16 cellular contexts compared by ENCODE assay signal in the genomic region with DNA sequence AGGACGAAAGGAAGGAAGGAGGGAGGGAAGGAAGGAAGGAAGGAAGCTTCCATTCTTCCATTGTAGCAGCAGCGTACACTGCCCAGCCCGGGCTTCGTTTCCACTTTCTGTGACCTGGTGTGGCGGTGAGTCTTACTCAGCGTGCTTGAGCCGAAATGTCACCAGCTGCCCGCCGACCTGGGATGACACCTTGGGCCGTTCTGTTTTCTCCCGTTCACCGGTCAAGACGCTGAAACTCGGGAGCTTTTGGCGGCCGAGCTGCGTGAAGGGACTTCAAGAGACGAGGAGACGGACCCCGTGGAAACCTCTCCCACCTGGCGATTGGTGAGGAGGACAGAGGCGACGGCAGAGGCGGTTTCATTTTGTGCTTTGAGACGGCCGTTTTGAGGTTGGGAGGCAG. TPM values are rescaled to one million over a fixed set of nuclear protein-coding genes. Genes with fewer than 3 reads are reported as not detected.
A peak's percentile ranks its signal among the peaks of the same experiment; 100 is the strongest.
DNase-seq lines count a peak whose midpoint lies in the region; ATAC-seq, FAIRE-seq and TF ChIP-seq lines count a peak whose summit lies in the region.
"Had no signal": no experiment of that assay in that cellular context is flagged by ENCODE, and none has a peak within 500 bp of the region (broad histone marks: within the 10 kb centered on the region; RNA-seq: fewer than 3 reads in every experiment).

No MANE protein-coding gene starts in this region.

- FAIRE-seq in H1 (lab: Jason Lieb, UNC) = no peak

- H2BK12ac ChIP-seq in H1 (ENCODE audit: low read depth, low read length) = 0 out of 2 replicates have a peak overlapping the region, but pooled peaks have one; percentile 50

- H2AK9ac ChIP-seq in IMR-90 (replicated peaks; ENCODE audit: low read depth, low read length, poor library complexity) = no peak overlapping the region

- TF ChIP-seq RAD21 in IMR-90 (IDR thresholded peaks at IDR 0.05; ENCODE audit: low read length) (no peak), H1 (IDR thresholded peaks at IDR 0.05 in 1 of 2, conservative IDR thresholded peaks at IDR 0.05 in 1 of 2; ENCODE audit: low read depth in 2 of 2, low read length in 2 of 2) (no peak)

- H2BK5ac ChIP-seq in IMR-90 (ENCODE audit: low read depth, low read length, poor library complexity, severe bottlenecking) = no peak overlapping the region
- no peak overlapping the region for H2BK5ac ChIP-seq in H1 (ENCODE audit: low read depth, low read length)

- H3K27me3 ChIP-seq in IMR-90 (ENCODE audit: control insufficient read depth, insufficient read depth, low read length) = peaks cover 4% of the 10 kb centered on the region
- 0 out of 7 replicates have a peak, but pooled peaks cover 0 to 1% (median 0%) of the 10 kb centered on the region in 4 experiments for H3K27me3 ChIP-seq in H1 (replicated peaks in 1 of 4; ENCODE audit: control insufficient read depth in 3 of 4, extremely low read depth in 1 of 4, insufficient read depth in 3 of 4, low read length in 3 of 4)
- peaks cover 12% of the 10 kb centered on the region for H3K27me3 ChIP-seq in upper lobe of right lung

- H2AFZ ChIP-seq in IMR-90 (replicated peaks; ENCODE audit: low read length, poor library complexity) (peak overlapping the region; percentile 14), H1 (ENCODE audit: low read length) (no peak overlapping the region)

- TF ChIP-seq POLR2A in IMR-90 (IDR thresholded peaks at IDR 0.05; ENCODE audit: low read depth, low read length) = no peak
- no peak for TF ChIP-seq POLR2A in H1 (IDR thresholded peaks at IDR 0.05; ENCODE audit: control extremely low read depth in 1 of 2, low read depth in 2 of 2, low read length in 2 of 2)

- H3K4ac ChIP-seq in IMR-90 (ENCODE audit: low read depth, low read length) = no peak overlapping the region
- no peak overlapping the region for H3K4ac ChIP-seq in H1 (replicated peaks; ENCODE audit: insufficient read length, low read depth, low read length)

- dilution Hi-C loops in IMR-90 (cut with HindIII; ENCODE audit: low sequenced_read_pairs, unreplicated experiment) = no loop called here

- no peaks in the 10 kb centered on the region for H3K4me1 Mint-ChIP-seq in T-helper 17 cell
- peaks cover 1% of the 10 kb centered on the region for H3K4me1 Mint-ChIP-seq in glutamatergic neuron (ENCODE audit: low read depth, unreplicated experiment)

- H2BK20ac ChIP-seq in IMR-90 (ENCODE audit: low read depth, low read length) (no peak overlapping the region), H1 (ENCODE audit: low read length) (no peak overlapping the region)

- no peak for DNase-seq in IMR-90
- no peak for DNase-seq in H1 (ENCODE audit: low read depth in 1 of 2, low spot score in 2 of 2)
- DNase-seq in posterior vena cava (ENCODE audit: low spot score) = peak; percentile 75
- DNase-seq in upper lobe of right lung = peak; percentile 48
- DNase-seq in T-helper 17 cell = no peak
- DNase-seq in glutamatergic neuron = no peak
- DNase-seq: Calu3; CD8-positive, alpha-beta T cell; DMS79 treated with DMSO at 0.1 percent for 48 hours; GF-D8; GOT3 had no signal

- no peaks in the 10 kb centered on the region for H3K4me1 ChIP-seq in IMR-90 (ENCODE audit: control insufficient read depth, insufficient read depth, low read length)
- peaks cover 0 to 5% (median under 1%) of the 10 kb centered on the region in 4 experiments; a peak in 4 of 7 replicates for H3K4me1 ChIP-seq in H1 (replicated peaks in 1 of 4; ENCODE audit: control insufficient read depth in 3 of 4, insufficient read depth in 4 of 4, low read length in 3 of 4)
- H3K4me1 ChIP-seq in upper lobe of right lung = no peaks in the 10 kb centered on the region
- H3K4me1 ChIP-seq: HAP-1 had no signal

- H3K27me3 Mint-ChIP-seq in T-helper 17 cell = peaks cover 22% of the 10 kb centered on the region
- peaks cover 10% of the 10 kb centered on the region for H3K27me3 Mint-ChIP-seq in glutamatergic neuron (ENCODE audit: unreplicated experiment)

- intact Hi-C loops in IMR-90 (cut with micrococcal nuclease) = no loop called here
- intact Hi-C loops in posterior vena cava (cut with DNase I) = loop anchor here in 1 of 2 donors (2.0 kb wide), 1 partner anchor 69 kb away; no protein-coding TSS in a partner anchor
- intact Hi-C loops in upper lobe of right lung (cut with DNase I) = no loop called here

- 85 to 100% methylated on average over 1 to 5 of the region's 26 CpGs for WGBS in IMR-90 (ENCODE audit: extremely low coverage in 2 of 2, insufficient read length in 1 of 2), 2 experiments
- WGBS in H1 (ENCODE audit: extremely low coverage in 1 of 2, insufficient coverage in 1 of 2, insufficient read length in 1 of 2, insufficient replicate concordance in 2 of 2, low coverage in 1 of 2, low lambda C conversion rate in 2 of 2, missing lambda C conversion rate in 1 of 2), 2 experiments = 88 to 100% methylated on average over 1 to 25 of the region's 26 CpGs

- H4K5ac ChIP-seq in IMR-90 (ENCODE audit: low read depth, low read length) (no peak overlapping the region), H1 (ENCODE audit: insufficient read length, low read depth, low read length) (no peak overlapping the region)

- ATAC-seq in IMR-90 (ENCODE audit: low read depth) = no peak
- ATAC-seq in upper lobe of right lung = no peak
- no peak for ATAC-seq in HG02763 (IDR thresholded peaks at IDR 0.05; ENCODE audit: unreplicated experiment)
- ATAC-seq in T-helper 17 cell = no peak
- ATAC-seq: CD8-positive, alpha-beta T cell had no signal

- no peak overlapping the region for H2BK15ac ChIP-seq in IMR-90 (ENCODE audit: low read depth, low read length)
- no peak overlapping the region for H2BK15ac ChIP-seq in H1 (ENCODE audit: low read length)

- H4K8ac ChIP-seq in IMR-90 (ENCODE audit: low read depth in 2 of 2, low read length in 2 of 2) (no peak overlapping the region), H1 (ENCODE audit: extremely low read depth, insufficient read depth, low read length) (no peak overlapping the region)

- H3K9me3 ChIP-seq in IMR-90 (ENCODE audit: control insufficient read depth, insufficient read depth, low read length) = 0 out of 2 replicates have a peak, but pooled peaks cover 3% of the 10 kb centered on the region
- H3K9me3 ChIP-seq in H1 (ENCODE audit: insufficient read depth in 2 of 2, low read depth in 1 of 2, low read length in 1 of 2) = no peaks in the 10 kb centered on the region
- H3K9me3 ChIP-seq in upper lobe of right lung = no peaks in the 10 kb centered on the region
- no peaks in the 10 kb centered on the region for H3K9me3 ChIP-seq in T-helper 17 cell (ENCODE audit: control insufficient read depth, low read length, poor library complexity, severe bottlenecking)
- H3K9me3 ChIP-seq: BLaER1 treated with 17β-estradiol and CSF1 and Interleukin-3, amounts not matched to agents 10 nM and 100 nM; HAP-1 had no signal

- H3K23ac ChIP-seq in IMR-90 (ENCODE audit: low read depth, low read length) (no peak overlapping the region), H1 (ENCODE audit: insufficient read length) (no peak overlapping the region)

- no peak overlapping the region for H4K91ac ChIP-seq in IMR-90 (ENCODE audit: insufficient read depth, low read depth, low read length)
- no peak overlapping the region for H4K91ac ChIP-seq in H1 (replicated peaks; ENCODE audit: insufficient read length, low read length)

- H3K27ac Mint-ChIP-seq in T-helper 17 cell (no peak overlapping the region), glutamatergic neuron (ENCODE audit: unreplicated experiment) (no peak overlapping the region)
- H3K27ac Mint-ChIP-seq: B cell had no signal

- H3K79me2 ChIP-seq in H1 (ENCODE audit: control insufficient read depth in 1 of 2, insufficient read depth in 2 of 2, low read length in 2 of 2) = no peaks in the 10 kb centered on the region

- no peaks in the 10 kb centered on the region for H3K36me3 ChIP-seq in IMR-90 (ENCODE audit: control insufficient read depth, insufficient read depth, low read length)
- no peaks in the 10 kb centered on the region for H3K36me3 ChIP-seq in H1 (ENCODE audit: control insufficient read depth in 2 of 4, insufficient read depth in 4 of 4, low read length in 3 of 4)
- H3K36me3 ChIP-seq in upper lobe of right lung = no peaks in the 10 kb centered on the region
- H3K36me3 ChIP-seq: BLaER1 treated with 17β-estradiol and CSF1 and Interleukin-3, amounts not matched to agents 10 nM and 100 nM; HAP-1 had no signal

- no peak overlapping the region for H2BK120ac ChIP-seq in IMR-90 (ENCODE audit: low read depth, low read length)
- H2BK120ac ChIP-seq in H1 (replicated peaks; ENCODE audit: low read depth, low read length) = no peak overlapping the region

- CTCF ChIA-PET in IMR-90 (lab: Yijun Ruan, JAX) = no interaction called here
- CTCF ChIA-PET in H1 (lab: Charles Lee; ENCODE audit: partially characterized antibody) = no interaction called here

- no peak overlapping the region for H3K9ac ChIP-seq in IMR-90 (ENCODE audit: low read depth, low read length)
- H3K9ac ChIP-seq in H1 (replicated peaks in 1 of 4; ENCODE audit: extremely low read depth in 1 of 4, low read depth in 3 of 4, low read length in 3 of 4) = no peak overlapping the region
- H3K9ac ChIP-seq: BLaER1 treated with 17β-estradiol and CSF1 and Interleukin-3, amounts not matched to agents 10 nM and 100 nM had no signal

- TF ChIP-seq CTCF in IMR-90 (conservative IDR thresholded peaks at IDR 0.05; ENCODE audit: low read depth, low read length) (no peak), H1 (IDR thresholded peaks at IDR 0.05; ENCODE audit: control extremely low read depth in 1 of 3, insufficient read depth in 1 of 3, low read depth in 1 of 3, low read length in 3 of 3) (no peak), upper lobe of right lung (IDR thresholded peaks at IDR 0.05) (no peak), glutamatergic neuron (IDR thresholded peaks at IDR 0.05; ENCODE audit: partially characterized antibody, unreplicated experiment) (no peak)

- H3K36me3 Mint-ChIP-seq in T-helper 17 cell (ENCODE audit: low read depth) (no peaks in the 10 kb centered on the region), glutamatergic neuron (ENCODE audit: unreplicated experiment) (no peaks in the 10 kb centered on the region)
- H3K36me3 Mint-ChIP-seq: CD8-positive, alpha-beta T cell had no signal

- no peaks in the 10 kb centered on the region for H3K9me1 ChIP-seq in IMR-90 (ENCODE audit: insufficient read depth, low read length)

- H3K79me1 ChIP-seq in IMR-90 (ENCODE audit: low read depth in 1 of 2, low read length in 2 of 2) (no peaks in the 10 kb centered on the region), H1 (ENCODE audit: low read depth, low read length) (no peaks in the 10 kb centered on the region)

- no TSS peak for BruUV-seq in IMR-90 (replicated peaks; lab: Mats Ljungman, UMichigan)

- H3K14ac ChIP-seq in IMR-90 (replicated peaks; ENCODE audit: low read depth, low read length) (no peak overlapping the region), H1 (ENCODE audit: insufficient read length) (no peak overlapping the region)

- no peak for TF ChIP-seq EP300 in H1 (IDR thresholded peaks at IDR 0.05; ENCODE audit: borderline replicate concordance in 1 of 2, low read depth in 2 of 2, low read length in 2 of 2)

- no peaks in the 10 kb centered on the region for H3K23me2 ChIP-seq in H1 (ENCODE audit: low read depth, low read length)

- H3K4me3 ChIP-seq in IMR-90 (ENCODE audit: insufficient read depth, low read depth, low read length) (no peak overlapping the region), H1 (ENCODE audit: extremely low read depth in 1 of 4, insufficient read depth in 2 of 4, low read depth in 3 of 4, low read length in 4 of 4) (no peak overlapping the region), upper lobe of right lung (no peak overlapping the region)
- H3K4me3 ChIP-seq: BLaER1 treated with 17β-estradiol and CSF1 and Interleukin-3, amounts not matched to agents 10 nM and 100 nM; HAP-1 had no signal

- H3K56ac ChIP-seq in IMR-90 (ENCODE audit: extremely low read depth, insufficient read depth, low read length) (no peak overlapping the region), H1 (replicated peaks; ENCODE audit: insufficient read length, low read depth, low read length) (no peak overlapping the region)

- H4K20me1 ChIP-seq in IMR-90 (ENCODE audit: insufficient read depth, low read length) (no peaks in the 10 kb centered on the region), H1 (replicated peaks in 1 of 2; ENCODE audit: control insufficient read depth in 1 of 2, insufficient read depth in 2 of 2, low read length in 2 of 2) (no peaks in the 10 kb centered on the region)
- H4K20me1 ChIP-seq: BLaER1 treated with 17β-estradiol and CSF1 and Interleukin-3, amounts not matched to agents 10 nM and 100 nM had no signal

- peaks cover 15% of the 10 kb centered on the region for H3K9me3 Mint-ChIP-seq in glutamatergic neuron (ENCODE audit: unreplicated experiment)

- H3K4me2 ChIP-seq in IMR-90 (ENCODE audit: low read depth, low read length) (no peak overlapping the region), H1 (ENCODE audit: insufficient read depth in 1 of 2, low read depth in 2 of 2, low read length in 2 of 2) (no peak overlapping the region)
- H3K4me2 ChIP-seq: BLaER1 treated with 17β-estradiol and CSF1 and Interleukin-3, amounts not matched to agents 10 nM and 100 nM had no signal

- H3K27ac ChIP-seq in IMR-90 (ENCODE audit: insufficient read depth, low read length) (no peak overlapping the region), H1 (ENCODE audit: low read depth, low read length) (no peak overlapping the region), upper lobe of right lung (no peak overlapping the region)
- H3K27ac ChIP-seq: BLaER1 treated with 17β-estradiol and CSF1 and Interleukin-3, amounts not matched to agents 10 nM and 100 nM; HL-60 had no signal

- H3K18ac ChIP-seq in IMR-90 (ENCODE audit: low read depth, low read length) = no peak overlapping the region
- H3K18ac ChIP-seq in H1 (ENCODE audit: extremely low read depth, low read length) = no peak overlapping the region; the same call in 1 of the 2 replicates

- POLR2A ChIA-PET in IMR-90 (lab: Charles Lee; ENCODE audit: unreplicated experiment) (no interaction called here), H1 (lab: Charles Lee; ENCODE audit: partially characterized antibody) (no interaction called here)

- in situ Hi-C loops in IMR-90 (cut with MboI; ENCODE audit: low sequenced_read_pairs) = no loop called here

- H2AK5ac ChIP-seq in IMR-90 (ENCODE audit: low read depth, low read length) (no peak overlapping the region), H1 (ENCODE audit: low read depth, low read length) (0 out of 2 replicates have a peak overlapping the region, but pooled peaks have one; percentile 8)

- H3K4me3 Mint-ChIP-seq in T-helper 17 cell (no peak overlapping the region), glutamatergic neuron (ENCODE audit: unreplicated experiment) (no peak overlapping the region)
- H3K4me3 Mint-ChIP-seq: B cell; CD8-positive, alpha-beta T cell had no signal

RNA-seq across cellular contexts. Expression of a gene that starts 47.1 kb away (rescaled TPM):
- total RNA-seq in IMR-90 (2012; rRNA removed) (11.1 and 13.3 TPM in 2 replicates), posterior vena cava (10 to 100 TPM; 17.9 to 23.4 TPM), upper lobe of right lung (12.8 TPM), T-helper 17 cell (10 to 100 TPM; 18.5 to 19.1 TPM), glutamatergic neuron (ENCODE audit: unreplicated experiment) (36.1 TPM)
- polyA plus RNA-seq in IMR-90 (2012; rRNA removed) (13.2 and 13.7 TPM in 2 replicates), H1 (2011; rRNA removed) (47.6 and 80.1 TPM in 2 replicates)
- polyA plus RNA-seq in IMR-90 (2012; cell fraction: cytosol; rRNA removed) = 9.1 and 13.3 TPM in 2 replicates
- 52.7 and 142 TPM in 2 replicates for polyA plus RNA-seq in IMR-90 (2012; cell fraction: nucleus; rRNA removed; ENCODE audit: low replicate concordance)
- total RNA-seq in H1 (2021; fragmentation: NEBNext Ultra II Directional; extraction: Animal tissue kit (Norgen Biotek cat#: 25700)) = 84.3 and 86.7 TPM in 2 replicates
- polyA plus RNA-seq in H1 (2011; cell fraction: cytosol; rRNA removed) = 74.0 TPM
- 265 TPM for polyA plus RNA-seq in H1 (2011; cell fraction: nucleus; rRNA removed)
- 46.6 to 79.9 TPM (median 73.3 TPM) in 4 replicates for polyA plus RNA-seq in H1 (2012, experiment 1 of 2)
- 48.0 TPM for polyA plus RNA-seq in H1 (2012, experiment 2 of 2)
- 41.6 TPM for polyA plus RNA-seq in H1 (2013, experiment 1 of 2)
- polyA plus RNA-seq in H1 (2013, experiment 2 of 2) = 37.4 TPM
- polyA minus RNA-seq in H1 (2011; rRNA and poly(A)+ RNA removed) = 39.1 and 49.9 TPM in 2 replicates
- polyA minus RNA-seq in H1 (2011; cell fraction: cytosol; rRNA and poly(A)+ RNA removed) = 56.4 TPM
- 122 TPM for polyA minus RNA-seq in H1 (2011; cell fraction: nucleus; rRNA and poly(A)+ RNA removed)

Comparison
In these comparisons a context has a peak if more than half of its experiments do, and no peak if none do; other contexts are left out.
1. DNase-seq: peak in posterior vena cava (single experiment) and upper lobe of right lung (single experiment); none in IMR-90 (single experiment), H1 (0 of 2), T-helper 17 cell (0 of 3) and glutamatergic neuron (single experiment).